Comparison of ENCODE assay signal across 24 cellular contexts in genomic region chr22:22921575-22921974, GRCh38. TPM values are rescaled to one million over a fixed set of nuclear protein-coding genes. Genes with fewer than 3 reads are reported as not detected.
"Had no signal": no experiment of that assay in that cellular context is flagged by ENCODE, and none has a peak within 500 bp of the region (broad histone marks: within the 10 kb centered on the region; RNA-seq: fewer than 3 reads in every experiment).

No MANE protein-coding gene starts in this region.

- H3K27me3 ChIP-seq: colonic mucosa, heart left ventricle, spleen, uterus had no signal

- ATAC-seq: heart left ventricle; left colon; naive thymus-derived CD8-positive, alpha-beta T cell; sciatic nerve had no signal

- H3K9me3 ChIP-seq: colonic mucosa, heart left ventricle, spleen, uterus had no signal

- H3K27ac ChIP-seq: colonic mucosa, heart left ventricle, spleen, uterus had no signal

- H3K9me3 Mint-ChIP-seq: naive thymus-derived CD8-positive, alpha-beta T cell had no signal

- H3K36me3 ChIP-seq: colonic mucosa, heart left ventricle, spleen, uterus had no signal

- DNase-seq: colonic mucosa; dermis blood vessel endothelial cell; erythroblast; hippocampal formation; left colon; naive thymus-derived CD8-positive, alpha-beta T cell; spleen; stimulated activated CD4-positive, alpha-beta T cell treated with anti-CD3 and anti-CD28 coated beads, Interleukin-15, amount 100 ng/mL, for 24 hours; stimulated activated CD4-positive, alpha-beta T cell treated with anti-CD3 and anti-CD28 coated beads, Interleukin-1b, Interleukin-23, amount 100 ng/mL, for 48 hours; stimulated activated CD4-positive, alpha-beta T cell treated with anti-CD3 and anti-CD28 coated beads, Interleukin-4, amount 100 ng/mL, for 24 hours; stimulated activated naive CD4-positive, alpha-beta T cell treated with Interleukin-2 at 50 U/mL for 16 hours; trophoblast cell; uterus had no signal

- H3K27ac Mint-ChIP-seq: naive thymus-derived CD8-positive, alpha-beta T cell had no signal

- H3K4me1 ChIP-seq: colonic mucosa, heart left ventricle, uterus had no signal

- H3K4me3 Mint-ChIP-seq: naive thymus-derived CD8-positive, alpha-beta T cell had no signal

- H3K4me3 ChIP-seq: colonic mucosa, heart left ventricle, spleen, uterus had no signal

- H3K36me3 Mint-ChIP-seq: naive thymus-derived CD8-positive, alpha-beta T cell had no signal

RNA-seq across cellular contexts. Expression of gene IGLL5, which starts 34.0 kb away (rescaled TPM):
- total RNA-seq: dermis blood vessel endothelial cell, endothelial cell of umbilical vein, frontal cortex, glomerular endothelial cell, kidney epithelial cell, lung microvascular endothelial cell, mesenteric fat pad, osteocyte, pulmonary artery endothelial cell, skeletal muscle tissue had no signal
- polyA plus RNA-seq: endothelial cell of umbilical vein had no signal
